Comparison of ENCODE assay signal across 27 cellular contexts in the genomic region with DNA sequence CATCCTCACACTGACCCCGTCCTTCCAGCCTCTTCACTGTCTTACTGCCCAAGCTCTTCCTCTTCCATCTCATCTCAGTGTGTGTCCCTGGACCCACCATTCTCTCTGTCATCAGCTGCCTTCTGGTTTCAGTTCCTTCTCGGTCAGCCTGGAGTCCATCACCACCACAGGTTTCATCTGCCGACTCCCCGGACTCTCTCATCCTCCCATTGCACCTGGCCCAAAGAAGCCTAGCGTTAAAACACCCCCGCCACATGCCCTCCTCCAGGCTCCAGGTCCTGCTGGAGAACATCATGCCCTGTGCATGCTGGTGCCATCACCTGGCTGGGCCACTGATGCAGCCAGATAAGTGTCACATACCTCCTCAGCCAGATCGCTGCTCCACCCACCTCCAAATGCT.
"Had no signal": no experiment of that assay in that cellular context is flagged by ENCODE, and none has a peak within 500 bp of the region (broad histone marks: within the 10 kb centered on the region; RNA-seq: fewer than 3 reads in every experiment).

No MANE protein-coding gene starts in this region.

- H3K9me3 Mint-ChIP-seq: natural killer cell treated with Interleukin-12 subunit alpha and Interleukin-12 subunit beta and Interleukin-15 and Interleukin-18, amount 100 ng/mL, for 72 hours had no signal

- H3K4me3 Mint-ChIP-seq: dendritic cell treated with granulocyte-macrophage colony-stimulating factor and Interleukin-4, amounts not matched to agents 40 ng/mL and 50 ng/mL, for 4 days; endodermal cell; mesothelial cell of epicardium; naive B cell; natural killer cell treated with Interleukin-12 subunit alpha and Interleukin-12 subunit beta and Interleukin-15 and Interleukin-18, amount 100 ng/mL, for 72 hours; neural crest cell; stimulated activated naive CD8-positive, alpha-beta T cell treated with anti-CD3 and anti-CD28 coated beads, Interleukin-15, amount 100 ng/mL, for 72 hours had no signal

- ATAC-seq: esophagus mucosa; foreskin keratinocyte; gastroesophageal sphincter; heart left ventricle; mucosa of descending colon; right lobe of liver; stimulated activated naive CD8-positive, alpha-beta T cell treated with anti-CD3 and anti-CD28 coated beads, Interleukin-15, amount 100 ng/mL, for 72 hours; upper lobe of right lung had no signal

- H3K27me3 Mint-ChIP-seq: dendritic cell treated with granulocyte-macrophage colony-stimulating factor and Interleukin-4, amounts not matched to agents 40 ng/mL and 50 ng/mL, for 4 days had no signal

- H3K36me3 Mint-ChIP-seq: mesothelial cell of epicardium; naive B cell; natural killer cell treated with Interleukin-12 subunit alpha and Interleukin-12 subunit beta and Interleukin-15 and Interleukin-18, amount 100 ng/mL, for 72 hours had no signal

- H3K4me1 Mint-ChIP-seq: naive B cell; stimulated activated naive CD8-positive, alpha-beta T cell treated with anti-CD3 and anti-CD28 coated beads, Interleukin-15, amount 100 ng/mL, for 72 hours had no signal

- H3K27ac Mint-ChIP-seq: dendritic cell treated with granulocyte-macrophage colony-stimulating factor and Interleukin-4, amounts not matched to agents 40 ng/mL and 50 ng/mL, for 4 days; endodermal cell; mesothelial cell of epicardium; naive B cell; natural killer cell treated with Interleukin-12 subunit alpha and Interleukin-12 subunit beta and Interleukin-15 and Interleukin-18, amount 100 ng/mL, for 72 hours; progenitor cell of endocrine pancreas; stimulated activated naive CD8-positive, alpha-beta T cell treated with anti-CD3 and anti-CD28 coated beads, Interleukin-15, amount 100 ng/mL, for 72 hours had no signal

- DNase-seq: effector CD8-positive, alpha-beta T cell; endodermal cell; foreskin keratinocyte; heart left ventricle; kidney; left lung; mesenchymal stem cell; mucosa of descending colon; naive B cell; right lobe of liver; small intestine; stimulated activated CD4-positive, alpha-beta T cell treated with anti-CD3 and anti-CD28 coated beads, Interleukin-15, amount 100 ng/mL, for 24 hours; stimulated activated CD4-positive, alpha-beta T cell treated with anti-CD3 and anti-CD28 coated beads, Interleukin-2, amount 100 ng/mL, for 48 hours; stimulated activated naive CD4-positive, alpha-beta T cell; stimulated activated naive CD8-positive, alpha-beta T cell treated with anti-CD3 and anti-CD28 coated beads, Interleukin-15, amount 100 ng/mL, for 72 hours; transverse colon; upper lobe of right lung; uterus had no signal

- FAIRE-seq: kidney, small intestine had no signal

- H3K4me3 ChIP-seq: gastroesophageal sphincter, heart left ventricle, hepatocyte, left lung, mucosa of descending colon, right lobe of liver, suprapubic skin, transverse colon, upper lobe of right lung, uterus had no signal
